Comparison of ENCODE assay signal across 28 cellular contexts in the genomic region with DNA sequence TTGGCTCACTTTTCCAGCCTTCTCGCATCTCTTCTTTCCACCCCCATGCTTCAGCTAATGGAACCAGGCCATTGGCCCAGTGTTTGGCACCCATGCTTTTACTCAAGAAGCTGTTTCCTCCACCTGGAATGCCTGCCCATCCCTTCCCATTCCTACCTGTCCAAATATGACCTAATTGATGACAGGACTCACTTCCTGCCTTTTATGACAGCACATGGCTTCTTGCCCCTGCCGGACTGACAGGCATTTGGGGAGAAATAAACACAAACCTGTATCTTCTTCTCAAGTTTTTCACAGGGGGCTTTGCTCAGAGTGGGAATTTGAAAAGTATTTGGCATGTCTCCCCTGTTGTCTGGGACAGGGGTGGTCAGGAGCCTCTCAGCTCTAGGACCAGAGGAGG.
"Had no signal": no experiment of that assay in that cellular context is flagged by ENCODE, and none has a peak within 500 bp of the region (broad histone marks: within the 10 kb centered on the region; RNA-seq: fewer than 3 reads in every experiment).

No MANE protein-coding gene starts in this region.

- H3K27ac ChIP-seq: adrenal gland, body of pancreas, cardiac muscle cell, colonic mucosa, esophagus squamous epithelium, WERI-Rb-1 had no signal

- H3K4me1 ChIP-seq: adrenal gland, body of pancreas, colonic mucosa, esophagus squamous epithelium had no signal

- H3K9me3 ChIP-seq: adrenal gland, body of pancreas, colonic mucosa, esophagus squamous epithelium had no signal

- H3K4me3 ChIP-seq: adrenal gland, body of pancreas, cardiac muscle cell, colonic mucosa, esophagus squamous epithelium had no signal

- H3K36me3 ChIP-seq: adrenal gland, cardiac muscle cell, colonic mucosa, esophagus squamous epithelium, WERI-Rb-1 had no signal

- DNase-seq: activated B cell treated with CpG ODN at 0.5 μM for 24 hours; activated CD4-positive, alpha-beta memory T cell treated with anti-CD3 and anti-CD28 coated beads for 36 hours; activated CD4-positive, alpha-beta T cell treated with anti-CD3 and anti-CD28 coated beads, Interleukin-2, amount 10 ng/mL, durations not matched to agents 24 days and 14 days; activated CD8-positive, alpha-beta T cell treated with anti-CD3 and anti-CD28 coated beads, Interleukin-2, amount 10 ng/mL, durations not matched to agents 7 days and 5 days; activated effector memory CD4-positive, alpha-beta T cell treated with anti-CD3 and anti-CD28 coated beads, Interleukin-2, amount 50 U/mL, for 16 hours; activated naive CD4-positive, alpha-beta T cell treated with anti-CD3 and anti-CD28 coated beads for 36 hours; activated naive CD8-positive, alpha-beta T cell treated with anti-CD3 and anti-CD28 coated beads for 36 hours; activated naive CD8-positive, alpha-beta T cell treated with anti-CD3 and anti-CD28 coated beads, Interleukin-2, amount 50 U/mL, for 24 hours; activated T-cell treated with anti-CD3 and anti-CD28 coated beads, Interleukin-2, amount 50 U/mL, for 1 hour; activated T-cell treated with anti-CD3 and anti-CD28 coated beads, Interleukin-2, amount 50 U/mL, for 48 hours; adrenal gland; amygdala; aorta; body of pancreas; central memory CD4-positive, alpha-beta T cell; cerebellar nuclear complex; colonic mucosa; effector CD8-positive, alpha-beta T cell; erythroblast; esophagus squamous epithelium; head of caudate nucleus; hippocampal formation; T-helper 1 cell; T-helper 17 cell; T1000 had no signal

- H3K27me3 ChIP-seq: adrenal gland, body of pancreas, cardiac muscle cell, colonic mucosa, esophagus squamous epithelium had no signal

- ATAC-seq: activated CD4-positive, CD25-positive, alpha-beta regulatory T cell treated with anti-CD3 and anti-CD28 coated beads, Interleukin-2, amount 50 U/mL, for 24 hours; activated CD8-positive, alpha-beta T cell treated with anti-CD3 and anti-CD28 coated beads, Interleukin-2, amount 10 ng/mL, durations not matched to agents 7 days and 5 days; activated naive CD8-positive, alpha-beta T cell treated with anti-CD3 and anti-CD28 coated beads, Interleukin-2, amount 50 U/mL, for 24 hours; body of pancreas; T-helper 17 cell had no signal
